Comparison of ENCODE assay signal across 19 cellular contexts in genomic region chr20:36368400-36368799, GRCh38.
"Had no signal": no experiment of that assay in that cellular context is flagged by ENCODE, and none has a peak within 500 bp of the region (broad histone marks: within the 10 kb centered on the region; RNA-seq: fewer than 3 reads in every experiment).

No MANE protein-coding gene starts in this region.

- ATAC-seq: activated CD4-positive, CD25-positive, alpha-beta regulatory T cell treated with anti-CD3 and anti-CD28 coated beads, Interleukin-2, amount 50 U/mL, for 24 hours; activated CD8-positive, alpha-beta T cell treated with anti-CD3 and anti-CD28 coated beads, Interleukin-2, amount 10 ng/mL, durations not matched to agents 7 days and 5 days; foreskin keratinocyte; natural killer cell treated with Interleukin-12 subunit alpha and Interleukin-12 subunit beta and Interleukin-15 and Interleukin-18, amount 100 ng/mL, for 72 hours; stimulated activated effector memory CD8-positive, alpha-beta T cell treated with anti-CD3 and anti-CD28 coated beads, Interleukin-12 subunit alpha, Interleukin-12 subunit beta, amount 100 ng/mL, for 72 hours had no signal

- H3K9me3 ChIP-seq: sigmoid colon, stomach, vagina had no signal

- H2AFZ ChIP-seq: hepatocyte had no signal

- H3K4me1 Mint-ChIP-seq: activated CD4-positive, alpha-beta T cell treated with anti-CD3 and anti-CD28 coated beads, Interleukin-2, amount 10 ng/mL, durations not matched to agents 7 days and 5 days; mesothelial cell of epicardium; stimulated activated effector memory CD8-positive, alpha-beta T cell treated with anti-CD3 and anti-CD28 coated beads, Interleukin-12 subunit alpha, Interleukin-12 subunit beta, amount 100 ng/mL, for 72 hours had no signal

- H3K27ac Mint-ChIP-seq: activated CD4-positive, alpha-beta T cell treated with anti-CD3 and anti-CD28 coated beads, Interleukin-2, amount 10 ng/mL, durations not matched to agents 7 days and 5 days; activated CD8-positive, alpha-beta T cell treated with anti-CD3 and anti-CD28 coated beads, Interleukin-2, amount 10 ng/mL, durations not matched to agents 7 days and 5 days; activated naive CD4-positive, alpha-beta T cell treated with anti-CD3 and anti-CD28 coated beads for 36 hours; activated T-cell treated with anti-CD3 and anti-CD28 coated beads, Interleukin-2, amount 50 U/mL, for 24 hours; activated T-helper 2 cell treated with anti-CD3 and anti-CD28 coated beads, Interferon-gamma antibody, Interleukin-2, Interleukin-4, amounts not matched to agents 10 μg/mL and 5 μg/mL and 100 μg/mL, durations not matched to agents 14 hours and 24 hours and 36 hours; mesothelial cell of epicardium; natural killer cell treated with Interleukin-12 subunit alpha and Interleukin-12 subunit beta and Interleukin-15 and Interleukin-18, amount 100 ng/mL, for 72 hours; stimulated activated effector memory CD8-positive, alpha-beta T cell treated with anti-CD3 and anti-CD28 coated beads, Interleukin-12 subunit alpha, Interleukin-12 subunit beta, amount 100 ng/mL, for 72 hours had no signal

- H3K27ac ChIP-seq: brain microvascular endothelial cell, foreskin keratinocyte, hepatocyte, sigmoid colon, stomach, vagina had no signal

- H3K79me2 ChIP-seq: hepatocyte had no signal

- H3K4me3 Mint-ChIP-seq: activated CD4-positive, alpha-beta T cell treated with anti-CD3 and anti-CD28 coated beads, Interleukin-2, amount 10 ng/mL, durations not matched to agents 7 days and 5 days; activated CD8-positive, alpha-beta T cell treated with anti-CD3 and anti-CD28 coated beads, Interleukin-2, amount 10 ng/mL, durations not matched to agents 7 days and 5 days; activated naive CD4-positive, alpha-beta T cell treated with anti-CD3 and anti-CD28 coated beads for 36 hours; activated T-cell treated with anti-CD3 and anti-CD28 coated beads, Interleukin-2, amount 50 U/mL, for 24 hours; mesothelial cell of epicardium; natural killer cell treated with Interleukin-12 subunit alpha and Interleukin-12 subunit beta and Interleukin-15 and Interleukin-18, amount 100 ng/mL, for 72 hours; stimulated activated effector memory CD8-positive, alpha-beta T cell treated with anti-CD3 and anti-CD28 coated beads, Interleukin-12 subunit alpha, Interleukin-12 subunit beta, amount 100 ng/mL, for 72 hours had no signal

- H3K4me3 ChIP-seq: dorsolateral prefrontal cortex, hepatocyte, lung, sigmoid colon, stomach, vagina had no signal

- H3K36me3 ChIP-seq: brain microvascular endothelial cell, sigmoid colon, stomach, vagina had no signal

- H3K9me3 Mint-ChIP-seq: activated CD4-positive, alpha-beta T cell treated with anti-CD3 and anti-CD28 coated beads, Interleukin-2, amount 10 ng/mL, durations not matched to agents 7 days and 5 days; activated naive CD4-positive, alpha-beta T cell treated with anti-CD3 and anti-CD28 coated beads for 36 hours; activated T-cell treated with anti-CD3 and anti-CD28 coated beads, Interleukin-2, amount 50 U/mL, for 24 hours; activated T-helper 2 cell treated with anti-CD3 and anti-CD28 coated beads, Interferon-gamma antibody, Interleukin-2, Interleukin-4, amounts not matched to agents 10 μg/mL and 5 μg/mL and 100 μg/mL, durations not matched to agents 14 hours and 24 hours and 36 hours; mesothelial cell of epicardium; natural killer cell treated with Interleukin-12 subunit alpha and Interleukin-12 subunit beta and Interleukin-15 and Interleukin-18, amount 100 ng/mL, for 72 hours; stimulated activated effector memory CD8-positive, alpha-beta T cell treated with anti-CD3 and anti-CD28 coated beads, Interleukin-12 subunit alpha, Interleukin-12 subunit beta, amount 100 ng/mL, for 72 hours had no signal

- H3K27me3 ChIP-seq: hepatocyte, vagina had no signal

- H3K36me3 Mint-ChIP-seq: mesothelial cell of epicardium; natural killer cell treated with Interleukin-12 subunit alpha and Interleukin-12 subunit beta and Interleukin-15 and Interleukin-18, amount 100 ng/mL, for 72 hours; stimulated activated effector memory CD8-positive, alpha-beta T cell treated with anti-CD3 and anti-CD28 coated beads, Interleukin-12 subunit alpha, Interleukin-12 subunit beta, amount 100 ng/mL, for 72 hours had no signal

- H3K4me2 ChIP-seq: hepatocyte had no signal

- DNase-seq: activated CD4-positive, alpha-beta T cell treated with anti-CD3 and anti-CD28 coated beads, Interleukin-2, amount 10 ng/mL, durations not matched to agents 7 days and 5 days; activated CD8-positive, alpha-beta T cell treated with anti-CD3 and anti-CD28 coated beads, Interleukin-2, amount 10 ng/mL, durations not matched to agents 7 days and 5 days; activated naive CD4-positive, alpha-beta T cell treated with anti-CD3 and anti-CD28 coated beads for 36 hours; activated T-cell treated with anti-CD3 and anti-CD28 coated beads, Interleukin-2, amount 50 U/mL, for 24 hours; brain microvascular endothelial cell; central memory CD4-positive, alpha-beta T cell; foreskin keratinocyte; sigmoid colon; stimulated activated CD4-positive, alpha-beta T cell treated with anti-CD3 and anti-CD28 coated beads, Interleukin-4, amount 100 ng/mL, for 24 hours; stomach had no signal

- H3K4me1 ChIP-seq: foreskin keratinocyte, sigmoid colon, stomach, vagina had no signal
